In the genomic region with DNA sequence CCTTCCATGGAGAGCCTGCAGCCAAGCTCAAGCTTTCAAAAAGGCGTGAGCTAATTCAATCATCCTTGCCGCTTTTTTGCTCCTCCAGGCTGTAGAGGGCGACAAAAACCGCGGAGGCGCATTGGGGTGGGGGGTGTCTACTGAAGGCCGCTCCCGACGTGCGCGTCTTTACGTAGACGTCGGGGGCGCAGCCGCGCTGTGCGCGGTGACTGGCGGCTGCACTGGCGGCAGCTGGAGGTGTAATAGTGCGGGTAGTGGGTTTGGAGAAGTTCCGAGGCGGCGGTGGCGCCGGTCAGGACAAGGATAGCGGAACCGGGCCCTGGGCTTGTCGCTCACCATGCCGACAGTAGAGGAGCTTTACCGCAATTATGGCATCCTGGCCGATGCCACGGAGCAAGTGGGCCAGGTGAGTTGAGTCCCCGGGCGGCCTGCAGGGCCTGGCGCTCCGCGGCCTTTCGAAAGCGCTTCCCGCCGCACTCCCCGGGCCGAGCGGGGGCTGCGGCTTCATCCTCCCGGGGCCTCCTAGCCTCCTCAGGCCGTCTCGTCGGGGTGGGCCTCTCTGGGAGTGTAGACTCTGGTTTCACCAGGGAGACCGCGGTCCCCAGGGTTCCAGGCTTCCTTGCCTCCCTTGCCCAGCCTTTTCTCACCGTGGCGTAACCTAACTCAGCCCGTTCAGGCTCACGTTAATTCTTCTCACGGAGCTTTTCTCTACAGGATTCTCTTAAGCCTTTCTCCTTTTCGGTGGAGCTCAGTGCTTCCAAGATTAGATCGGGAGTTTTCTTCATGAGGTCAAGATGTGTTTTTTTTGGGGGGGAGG, we compare ENCODE assay signal across 8 cellular contexts.
DNase-seq lines count a peak whose midpoint lies in the region; ATAC-seq lines count a peak whose summit lies in the region.

A gene (plus strand): TSS at position 206 of the 817 bp plus-strand sequence. CDS start 132 bp downstream, at position 338.

- peak; percentile 94 for DNase-seq in AG20443 (ENCODE audit: low spot score)
- peak; percentile 86 for DNase-seq in NCI-H345 treated with DMSO at 0.1 percent for 48 hours (lab: John Stamatoyannopoulos, UW; ENCODE audit: unreplicated experiment)
- DNase-seq in activated CD4-positive, CD25-positive, alpha-beta regulatory T cell (lab: John Stamatoyannopoulos, UW) = peak; percentile 81 to 88 (median 87)
- peak; percentile 90 for DNase-seq in central memory CD4-positive, alpha-beta T cell
- DNase-seq in iris pigment epithelial cell (ENCODE audit: low read depth) = peak; percentile 96
- peak; percentile 86 to 88 for DNase-seq in stimulated activated CD4-positive, alpha-beta T cell treated with anti-CD3 and anti-CD28 coated beads, Interleukin-12 subunit alpha, Interleukin-12 subunit beta, amount 100 ng/mL, for 24 hours (ENCODE audit: low read depth in 2 of 2)

- ATAC-seq in GM19025 (IDR thresholded peaks at IDR 0.05; ENCODE audit: low read depth, unreplicated experiment) (peak; percentile 99), HG03342 (IDR thresholded peaks at IDR 0.05; ENCODE audit: unreplicated experiment) (peak; percentile 98)

Comparison
In these comparisons a context has a peak if more than half of its experiments do, and no peak if none do; other contexts are left out.
1. Peak in every context shown above with its lines: DNase-seq and ATAC-seq.